6 cellular contexts compared by ENCODE assay signal in genomic region chr17:81223758-81224122, GRCh38. TPM values are rescaled to one million over a fixed set of nuclear protein-coding genes. Genes with fewer than 3 reads are reported as not detected.
DNase-seq lines count a peak whose midpoint lies in the region; ATAC-seq and TF ChIP-seq lines count a peak whose summit lies in the region.

No MANE protein-coding gene starts in this region.

- H3K9me3 ChIP-seq in Panc1 (ENCODE audit: control insufficient read depth, insufficient read depth, low read depth, low read length) (no peaks in the 10 kb centered on the region), mesenchymal stem cell (ENCODE audit: control insufficient read depth, low read length) (peaks cover 3% of the 10 kb centered on the region), aorta (ENCODE audit: control insufficient read depth, low read length) (no peaks in the 10 kb centered on the region)

- H4K91ac ChIP-seq in mesenchymal stem cell (ENCODE audit: low read length): no peak overlapping the region

- H2BK12ac ChIP-seq in mesenchymal stem cell (ENCODE audit: low read length in 2 of 2): no peak overlapping the region

- POLR2A ChIA-PET in Panc1 (lab: Charles Lee): no interaction called here

- no peak overlapping the region for H4K8ac ChIP-seq in mesenchymal stem cell (ENCODE audit: low read length)

- H2BK15ac ChIP-seq in mesenchymal stem cell (ENCODE audit: low read depth, poor library complexity, severe bottlenecking): no peak overlapping the region

- WGBS in mesenchymal stem cell: 74% methylated on average over 11 of the region's 11 CpGs
- WGBS in aorta, 2 donors: 11 to 13% methylated on average over 11 of the region's 11 CpGs

- no peak overlapping the region for H3K23ac ChIP-seq in mesenchymal stem cell (ENCODE audit: low read length in 2 of 2)

- peak overlapping the region; percentile 91 for H3K4me2 ChIP-seq in mesenchymal stem cell (ENCODE audit: low read length, poor library complexity, severe bottlenecking)

- in situ Hi-C loops in Panc1 (cut with HindIII; ENCODE audit: low pct_unique_long_range_greater_than_20kb, low sequenced_read_pairs): no loop called here

- CTCF ChIA-PET in Panc1 (lab: Charles Lee): no interaction called here

- H3K4me3 ChIP-seq in Panc1 (ENCODE audit: low read depth in 2 of 2, low read length in 2 of 2): peak overlapping the region; percentile 45 to 60
- peak overlapping the region in 1 of 2 experiments; percentile 78 for H3K4me3 ChIP-seq in mesenchymal stem cell (ENCODE audit: insufficient read depth in 1 of 2, low read depth in 1 of 2, low read length in 2 of 2)
- H3K4me3 ChIP-seq in aorta (ENCODE audit: low read length in 2 of 2): no peak overlapping the region

- H2BK5ac ChIP-seq in mesenchymal stem cell (ENCODE audit: low read depth, low read length, poor library complexity, severe bottlenecking): no peak overlapping the region

- no peak for TF ChIP-seq CTCF in Panc1 (IDR thresholded peaks at IDR 0.05)

- H3K79me1 ChIP-seq in mesenchymal stem cell (replicated peaks; ENCODE audit: low read length, poor library complexity, severe bottlenecking): peaks cover 22% of the 10 kb centered on the region

- no peaks in the 10 kb centered on the region for H3K27me3 ChIP-seq in Panc1 (ENCODE audit: control insufficient read depth, insufficient read depth, low read length)
- no peaks in the 10 kb centered on the region for H3K27me3 ChIP-seq in mesenchymal stem cell (ENCODE audit: control insufficient read depth in 1 of 2, insufficient read depth in 1 of 2, low read length in 2 of 2)
- no peaks in the 10 kb centered on the region for H3K27me3 ChIP-seq in aorta (ENCODE audit: control insufficient read depth in 1 of 2, insufficient read depth in 2 of 2, low read length in 1 of 2)

- no peak overlapping the region for H2BK120ac ChIP-seq in mesenchymal stem cell (ENCODE audit: low read depth, low read length)

- H3K18ac ChIP-seq in mesenchymal stem cell (ENCODE audit: low read depth in 1 of 2, low read length in 2 of 2): no peak overlapping the region

- DNase-seq in ELR (ENCODE audit: low read depth): peak; percentile 25
- no peak for DNase-seq in Panc1 (ENCODE audit: low read depth, low spot score)
- DNase-seq in mesenchymal stem cell: no peak
- DNase-seq in posterior vena cava (ENCODE audit: low spot score): no peak
- no peak for DNase-seq in aorta

- H3K9ac ChIP-seq in mesenchymal stem cell (ENCODE audit: low read length): peak overlapping the region; percentile 79

- H2AK5ac ChIP-seq in mesenchymal stem cell (ENCODE audit: low read length, severe bottlenecking): no peak overlapping the region

- H3K4me1 ChIP-seq in Panc1 (ENCODE audit: control insufficient read depth, insufficient read depth, low read length): peaks cover 13% of the 10 kb centered on the region
- peaks cover 21% of the 10 kb centered on the region for H3K4me1 ChIP-seq in mesenchymal stem cell (ENCODE audit: control insufficient read depth, insufficient read depth, low read depth, low read length)
- H3K4me1 ChIP-seq in aorta (ENCODE audit: control insufficient read depth in 1 of 2, insufficient read depth in 2 of 2, low read length in 2 of 2): no peaks in the 10 kb centered on the region

- no peak overlapping the region for H3K4ac ChIP-seq in mesenchymal stem cell (ENCODE audit: low read depth in 1 of 2, low read length in 2 of 2)

- H3K36me3 ChIP-seq in Panc1 (ENCODE audit: control insufficient read depth, insufficient read depth, low read length) (no peaks in the 10 kb centered on the region), mesenchymal stem cell (ENCODE audit: control insufficient read depth in 1 of 2, insufficient read depth in 2 of 2, low read depth in 1 of 2, low read length in 2 of 2) (peaks cover 11 to 21% of the 10 kb centered on the region in 2 experiments), aorta (ENCODE audit: control insufficient read depth in 1 of 2, insufficient read depth in 2 of 2, low read length in 1 of 2) (no peaks in the 10 kb centered on the region)

- ATAC-seq in Panc1 (no peak), GM18909 (IDR thresholded peaks at IDR 0.05; ENCODE audit: poor library complexity, unreplicated experiment) (no peak), aorta (ENCODE audit: low FRiP score) (no peak)

- BruUV-seq in Panc1 (replicated peaks; lab: Mats Ljungman, UMichigan): no TSS peak

- H3K27ac ChIP-seq in Panc1 (ENCODE audit: low read length) (peak overlapping the region; percentile 80), mesenchymal stem cell (ENCODE audit: low read length, poor library complexity, severe bottlenecking) (no peak overlapping the region), aorta (ENCODE audit: low read depth in 1 of 2, low read length in 2 of 2) (no peak overlapping the region)

- H2AFZ ChIP-seq in mesenchymal stem cell (ENCODE audit: low read depth, low read length): no peak overlapping the region

- intact Hi-C loops in Panc1 (cut with micrococcal nuclease; ENCODE audit: unreplicated experiment): no loop called here
- intact Hi-C loops in posterior vena cava (cut with DNase I): no loop called here
- intact Hi-C loops in aorta (cut with DNase I): loop anchor here in 1 of 2 donors (2.0 kb wide), 1 partner anchor 15 kb away; the partner anchor contains the start of genes NDUFAF8 and TEPSIN

- no peak overlapping the region for H3K14ac ChIP-seq in mesenchymal stem cell (ENCODE audit: low read length in 2 of 2)

RNA-seq across cellular contexts. Expression of gene CEP131, which starts 1.0 kb away (rescaled TPM):
- total RNA-seq in Panc1 (2021; ENCODE audit: unreplicated experiment): 26.0 TPM
- 32.5 TPM for polyA plus RNA-seq in Panc1 (2012; ENCODE audit: insufficient read length)
- 4.5 TPM for polyA plus RNA-seq in mesenchymal stem cell (2013, experiment 1 of 2)
- polyA plus RNA-seq in mesenchymal stem cell (2013, experiment 2 of 2): 4.3 TPM
- total RNA-seq in posterior vena cava: 1 to 10 TPM; 2.9 to 5.0 TPM
- 10 to 100 TPM in 1 of 2 donors, 1 to 10 TPM in 1; 6.7 to 11.3 TPM for total RNA-seq in aorta
- 10 to 100 TPM in 1 of 2 donors, 1 to 10 TPM in 1; 5.0 to 86.6 TPM for polyA plus RNA-seq in aorta

RNA-seq across cellular contexts. Expression of gene TEPSIN, which starts 15.1 kb away (rescaled TPM):
- 44.9 TPM for total RNA-seq in Panc1 (2021; ENCODE audit: unreplicated experiment)
- 35.3 TPM for polyA plus RNA-seq in Panc1 (2012; ENCODE audit: insufficient read length)
- 17.7 TPM for polyA plus RNA-seq in mesenchymal stem cell (2013, experiment 1 of 2)
- 18.9 TPM for polyA plus RNA-seq in mesenchymal stem cell (2013, experiment 2 of 2)
- total RNA-seq in posterior vena cava: 10 to 100 TPM; 17.4 to 18.4 TPM
- 10 to 100 TPM; 25.6 to 44.4 TPM for total RNA-seq in aorta
- polyA plus RNA-seq in aorta: 10 to 100 TPM in 1 of 2 donors, 1 to 10 TPM in 1; 5.6 to 79.0 TPM

RNA-seq across cellular contexts. Expression of gene NDUFAF8, which starts 15.4 kb away (rescaled TPM):
- total RNA-seq in Panc1 (2021; ENCODE audit: unreplicated experiment) (75.8 TPM), posterior vena cava (10 to 100 TPM; 27.8 to 33.7 TPM), aorta (10 to 100 TPM; 20.2 to 27.4 TPM)
- 144 TPM for polyA plus RNA-seq in Panc1 (2012; ENCODE audit: insufficient read length)
- 206 TPM for polyA plus RNA-seq in mesenchymal stem cell (2013, experiment 1 of 2)
- polyA plus RNA-seq in mesenchymal stem cell (2013, experiment 2 of 2): 215 TPM
- polyA plus RNA-seq in aorta: 10 to 100 TPM; 26.5 to 46.5 TPM

RNA-seq across cellular contexts. Expression of gene AATK, which starts 57.7 kb away (rescaled TPM):
- total RNA-seq in Panc1 (2021; ENCODE audit: unreplicated experiment) (3.7 TPM), posterior vena cava (1 to 10 TPM; 3.3 to 4.6 TPM), aorta (10 to 100 TPM; 14.2 to 15.1 TPM)
- 6.9 TPM for polyA plus RNA-seq in Panc1 (2012; ENCODE audit: insufficient read length)
- 0.29 TPM for polyA plus RNA-seq in mesenchymal stem cell (2013, experiment 1 of 2)
- polyA plus RNA-seq in mesenchymal stem cell (2013, experiment 2 of 2): 0.40 TPM
- polyA plus RNA-seq in aorta: 1 to 10 TPM; 2.9 to 4.0 TPM

RNA-seq across cellular contexts. Expression of gene PVALEF, which starts 58.4 kb away (rescaled TPM):
- total RNA-seq in Panc1 (2021; ENCODE audit: unreplicated experiment) (not detected), posterior vena cava (not detected), aorta (not detected)
- not detected for polyA plus RNA-seq in Panc1 (2012; ENCODE audit: insufficient read length)
- not detected for polyA plus RNA-seq in mesenchymal stem cell (2013, experiment 1 of 2)
- not detected for polyA plus RNA-seq in mesenchymal stem cell (2013, experiment 2 of 2)
- not detected for polyA plus RNA-seq in aorta

Comparison
In these comparisons a context has a peak if more than half of its experiments do, and no peak if none do; other contexts are left out.
1. H3K4me3 ChIP-seq: peak in Panc1 (2 of 2); none in aorta (0 of 2).